In genomic region chr3:145739926-145740325, GRCh38 we compare ENCODE assay signal across 2 cellular contexts.
TF ChIP-seq lines count a peak whose summit lies in the region.

No MANE protein-coding gene starts in this region.

TF ChIP-seq in IMR-90, 13 proteins besides CTCF, POLR2A, EP300 and RAD21:
- TF ChIP-seq USF2 (IDR thresholded peaks at IDR 0.05; ENCODE audit: low read depth, low read length) (no peak), MAFK (IDR thresholded peaks at IDR 0.05; ENCODE audit: low read depth, low read length) (no peak), MXI1 (IDR thresholded peaks at IDR 0.05; ENCODE audit: borderline replicate concordance, low read depth, low read length) (no peak), MAZ (IDR thresholded peaks at IDR 0.05; ENCODE audit: borderline replicate concordance, low read depth, low read length) (no peak)

TF ChIP-seq in HEK293T, 16 proteins besides CTCF, POLR2A, EP300 and RAD21:
- no peak for TF ChIP-seq FOXA1 (IDR thresholded peaks at IDR 0.05)
- TF ChIP-seq TARDBP (IDR thresholded peaks at IDR 0.05) = no peak
